1 cellular context compared by ENCODE assay signal in the genomic region with DNA sequence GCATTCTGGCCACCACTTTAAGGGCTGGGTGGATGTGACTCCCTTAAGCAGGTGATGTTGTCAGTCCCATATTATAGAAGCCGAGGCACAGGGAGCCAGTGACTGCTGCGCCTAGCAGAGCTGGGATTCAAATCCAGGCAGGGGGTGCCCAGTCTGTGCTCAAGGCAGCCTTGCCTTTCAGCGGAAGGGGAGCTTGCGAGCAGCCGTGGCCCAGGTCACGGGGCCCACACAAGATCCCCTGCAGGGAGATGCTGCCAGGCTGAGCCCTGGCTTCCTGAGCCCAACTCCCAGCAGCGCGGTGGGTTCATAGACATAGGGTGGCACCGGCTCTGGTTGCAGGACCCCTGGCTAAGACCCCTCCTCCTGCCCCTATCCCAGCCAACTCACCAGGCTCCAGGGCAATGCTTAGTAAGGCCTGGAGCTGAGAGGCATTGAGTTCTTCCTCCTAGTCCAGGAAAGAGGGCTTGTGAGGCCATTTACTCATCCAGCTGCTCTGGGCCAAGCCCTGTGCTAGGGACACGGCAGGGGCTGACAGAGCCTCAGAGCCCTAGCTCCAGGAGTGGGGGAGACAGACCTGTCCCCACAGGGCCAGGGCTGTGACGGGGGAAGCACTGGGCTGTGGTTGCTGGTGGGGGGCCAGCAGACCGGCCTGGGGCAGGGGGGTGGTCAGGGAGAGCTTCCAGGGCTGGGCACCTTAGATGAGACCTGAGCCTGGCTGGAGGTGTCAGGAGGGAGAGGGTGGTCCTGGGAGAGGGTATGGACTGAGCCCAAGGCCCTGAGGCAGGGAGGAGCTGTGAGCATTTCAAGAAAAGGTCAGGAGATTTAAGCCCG.
TF ChIP-seq lines count a peak whose summit lies in the region.

No MANE protein-coding gene starts in this region.

TF ChIP-seq in H1, 55 proteins besides CTCF, POLR2A, EP300 and RAD21:
- TF ChIP-seq TEAD4 (IDR thresholded peaks at IDR 0.05; ENCODE audit: low read depth, low read length) (no peak), SP4 (IDR thresholded peaks at IDR 0.05; ENCODE audit: low read length) (no peak), SIRT6 (IDR thresholded peaks at IDR 0.05; ENCODE audit: low read length) (no peak), CTBP2 (IDR thresholded peaks at IDR 0.05; ENCODE audit: borderline replicate concordance, insufficient read depth, insufficient read length, low read length) (no peak), SP1 (IDR thresholded peaks at IDR 0.05; ENCODE audit: low read depth, low read length) (no peak), POU5F1 (IDR thresholded peaks at IDR 0.05; ENCODE audit: low read depth, low read length) (no peak), RFX5 (IDR thresholded peaks at IDR 0.05; ENCODE audit: borderline replicate concordance, low read depth, low read length) (no peak)
- TF ChIP-seq, protein P1, sequence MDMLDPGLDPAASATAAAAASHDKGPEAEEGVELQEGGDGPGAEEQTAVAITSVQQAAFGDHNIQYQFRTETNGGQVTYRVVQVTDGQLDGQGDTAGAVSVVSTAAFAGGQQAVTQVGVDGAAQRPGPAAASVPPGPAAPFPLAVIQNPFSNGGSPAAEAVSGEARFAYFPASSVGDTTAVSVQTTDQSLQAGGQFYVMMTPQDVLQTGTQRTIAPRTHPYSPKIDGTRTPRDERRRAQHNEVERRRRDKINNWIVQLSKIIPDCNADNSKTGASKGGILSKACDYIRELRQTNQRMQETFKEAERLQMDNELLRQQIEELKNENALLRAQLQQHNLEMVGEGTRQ (IDR thresholded peaks at IDR 0.05; ENCODE audit: low read length) = no peak
TF ChIP-seq in H1: peak in this region for 0.
